Comparison of ENCODE assay signal across 8 cellular contexts in the genomic region with DNA sequence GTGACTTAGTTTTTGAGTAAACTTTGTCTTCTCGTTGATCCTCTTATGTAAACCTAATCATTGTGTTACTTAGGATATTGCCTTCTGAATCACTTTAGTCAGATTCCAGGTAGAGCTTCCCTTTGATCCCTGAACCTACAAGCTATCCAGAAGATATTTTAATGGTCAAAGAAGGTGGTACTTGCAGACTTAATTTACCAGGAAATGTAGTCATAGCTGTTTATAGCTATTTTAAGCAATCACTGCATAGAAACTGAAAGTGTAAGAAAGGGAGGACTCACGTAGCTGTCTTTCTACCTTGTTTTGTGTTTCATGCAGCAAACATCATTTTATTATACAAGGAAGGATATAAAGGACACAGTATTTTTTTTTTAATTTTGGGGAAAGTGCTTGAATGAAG.
A peak's percentile ranks its signal among the peaks of the same experiment; 100 is the strongest.
DNase-seq lines count a peak whose midpoint lies in the region; ATAC-seq and TF ChIP-seq lines count a peak whose summit lies in the region.

No MANE protein-coding gene starts in this region.

- H3K9me3 Mint-ChIP-seq in chondrocyte (ENCODE audit: low read depth) = no peaks in the 10 kb centered on the region
- no peaks in the 10 kb centered on the region for H3K9me3 Mint-ChIP-seq in stimulated activated effector memory CD8-positive, alpha-beta T cell treated with anti-CD3 and anti-CD28 coated beads, Interleukin-12 subunit alpha, Interleukin-12 subunit beta, amount 100 ng/mL, for 72 hours

- peak overlapping the region; percentile 80 for H3K27ac Mint-ChIP-seq in chondrocyte (ENCODE audit: unreplicated experiment)
- peak overlapping the region; percentile 73 for H3K27ac Mint-ChIP-seq in stimulated activated effector memory CD8-positive, alpha-beta T cell treated with anti-CD3 and anti-CD28 coated beads, Interleukin-12 subunit alpha, Interleukin-12 subunit beta, amount 100 ng/mL, for 72 hours

- H3K4me3 ChIP-seq in heart right ventricle = peak overlapping the region in 9 of 10 donors; percentile 5 to 42 (median 32)

- H3K27me3 ChIP-seq in heart right ventricle = no peaks in the 10 kb centered on the region

- 25 to 37% methylated on average over 2 of the region's 2 CpGs for WGBS in heart right ventricle, 2 donors

- no peaks in the 10 kb centered on the region for H3K36me3 ChIP-seq in heart right ventricle

- H3K27ac ChIP-seq in heart right ventricle = peak overlapping the region; percentile 9 to 79 (median 74)

- peaks cover 4 to 47% (median 31%) of the 10 kb centered on the region in 9 donors for H3K4me1 ChIP-seq in heart right ventricle

- no peak for TF ChIP-seq CTCF in heart right ventricle (IDR thresholded peaks at IDR 0.05)
- TF ChIP-seq CTCF in chondrocyte (IDR thresholded peaks at IDR 0.05) = no peak

- peaks cover 2% of the 10 kb centered on the region for H3K36me3 Mint-ChIP-seq in chondrocyte (ENCODE audit: low read depth)
- H3K36me3 Mint-ChIP-seq in stimulated activated effector memory CD8-positive, alpha-beta T cell treated with anti-CD3 and anti-CD28 coated beads, Interleukin-12 subunit alpha, Interleukin-12 subunit beta, amount 100 ng/mL, for 72 hours = no peaks in the 10 kb centered on the region

- peaks cover 43% of the 10 kb centered on the region for H3K4me1 Mint-ChIP-seq in chondrocyte (ENCODE audit: low read depth)
- H3K4me1 Mint-ChIP-seq in stimulated activated effector memory CD8-positive, alpha-beta T cell treated with anti-CD3 and anti-CD28 coated beads, Interleukin-12 subunit alpha, Interleukin-12 subunit beta, amount 100 ng/mL, for 72 hours = peaks cover 23% of the 10 kb centered on the region

- H3K9me3 ChIP-seq in heart right ventricle = no peaks in the 10 kb centered on the region

- H3K27me3 Mint-ChIP-seq in chondrocyte (ENCODE audit: low read depth) = no peaks in the 10 kb centered on the region

- ATAC-seq in heart right ventricle = peak in 6 of 8 donors; percentile 27 to 81 (median 60)
- ATAC-seq in HG03280 (IDR thresholded peaks at IDR 0.05; ENCODE audit: unreplicated experiment) = peak; percentile 94
- ATAC-seq in stimulated activated effector memory CD8-positive, alpha-beta T cell treated with anti-CD3 and anti-CD28 coated beads, Interleukin-12 subunit alpha, Interleukin-12 subunit beta, amount 100 ng/mL, for 72 hours = peak; percentile 78

- DNase-seq in heart right ventricle = no peak
- no peak for DNase-seq in cardiac septum (ENCODE audit: low spot score)
- no peak for DNase-seq in chondrocyte (ENCODE audit: low spot score)
- no peak for DNase-seq in stimulated activated effector memory CD8-positive, alpha-beta T cell treated with anti-CD3 and anti-CD28 coated beads, Interleukin-12 subunit alpha, Interleukin-12 subunit beta, amount 100 ng/mL, for 72 hours (ENCODE audit: low spot score in 2 of 2)
- DNase-seq in AML-193 (lab: John Stamatoyannopoulos, UW) = no peak
- no peak for DNase-seq in AG08395 (ENCODE audit: low spot score)
- no peak for DNase-seq in NCI-H1694 (lab: John Stamatoyannopoulos, UW)

- peak overlapping the region; percentile 21 for H3K4me3 Mint-ChIP-seq in chondrocyte (ENCODE audit: unreplicated experiment)
- H3K4me3 Mint-ChIP-seq in stimulated activated effector memory CD8-positive, alpha-beta T cell treated with anti-CD3 and anti-CD28 coated beads, Interleukin-12 subunit alpha, Interleukin-12 subunit beta, amount 100 ng/mL, for 72 hours = peak overlapping the region; percentile 63

- intact Hi-C loops in heart right ventricle (cut with DNase I) = loop anchor here in 1 of 10 donors (5.0 kb wide), 1 partner anchor 152 kb away; no protein-coding TSS in a partner anchor
- intact Hi-C loops in cardiac septum (cut with DNase I) = no loop called here
